17 cellular contexts compared by ENCODE assay signal in genomic region chr17:62787358-62787757, GRCh38. TPM values are rescaled to one million over a fixed set of nuclear protein-coding genes. Genes with fewer than 3 reads are reported as not detected.
"Had no signal": no experiment of that assay in that cellular context is flagged by ENCODE, and none has a peak within 500 bp of the region (broad histone marks: within the 10 kb centered on the region; RNA-seq: fewer than 3 reads in every experiment).

No MANE protein-coding gene starts in this region.

- H2AFZ ChIP-seq: hepatocyte had no signal

- H3K79me2 ChIP-seq: hepatocyte had no signal

- H3K27ac ChIP-seq: hepatocyte, neutrophil, right lobe of liver had no signal

- H3K9me3 ChIP-seq: neutrophil, right lobe of liver had no signal

- DNase-seq: activated CD4-positive, alpha-beta T cell treated with anti-CD3 and anti-CD28 coated beads, Interleukin-2, amount 50 U/mL, for 1 hour; activated naive CD4-positive, alpha-beta T cell; activated naive CD8-positive, alpha-beta T cell treated with anti-CD3 and anti-CD28 coated beads, Interleukin-2, amount 50 U/mL, for 24 hours; left ventricle myocardium superior; mesenchymal stem cell; naive thymus-derived CD8-positive, alpha-beta T cell; right lobe of liver; stimulated activated naive CD8-positive, alpha-beta T cell treated with anti-CD3 and anti-CD28 coated beads, Interleukin-15, amount 100 ng/mL, for 72 hours; T-cell; T-helper 9 cell had no signal

- H3K4me1 ChIP-seq: right lobe of liver had no signal

- FAIRE-seq: colon, endometrium had no signal

- H3K4me3 ChIP-seq: hepatocyte, right lobe of liver had no signal

- H3K4me2 ChIP-seq: hepatocyte had no signal

- H3K4me1 Mint-ChIP-seq: activated naive CD8-positive, alpha-beta T cell treated with anti-CD3 and anti-CD28 coated beads, Interleukin-2, amount 50 U/mL, for 24 hours; naive thymus-derived CD8-positive, alpha-beta T cell; stimulated activated naive CD8-positive, alpha-beta T cell treated with anti-CD3 and anti-CD28 coated beads, Interleukin-15, amount 100 ng/mL, for 72 hours; T-cell had no signal

- H3K27me3 Mint-ChIP-seq: progenitor cell of endocrine pancreas had no signal

- ATAC-seq: activated CD4-positive, CD25-positive, alpha-beta regulatory T cell treated with anti-CD3 and anti-CD28 coated beads, Interleukin-2, amount 50 U/mL, for 24 hours; activated naive CD8-positive, alpha-beta T cell treated with anti-CD3 and anti-CD28 coated beads, Interleukin-2, amount 50 U/mL, for 24 hours; left ventricle myocardium superior; naive thymus-derived CD8-positive, alpha-beta T cell; right lobe of liver; stimulated activated naive CD8-positive, alpha-beta T cell treated with anti-CD3 and anti-CD28 coated beads, Interleukin-15, amount 100 ng/mL, for 72 hours; T-cell had no signal

- H3K36me3 ChIP-seq: neutrophil, right lobe of liver had no signal

- H3K27me3 ChIP-seq: hepatocyte, neutrophil, right lobe of liver had no signal

- H3K27ac Mint-ChIP-seq: activated naive CD8-positive, alpha-beta T cell treated with anti-CD3 and anti-CD28 coated beads, Interleukin-2, amount 50 U/mL, for 24 hours; naive thymus-derived CD8-positive, alpha-beta T cell; progenitor cell of endocrine pancreas; stimulated activated naive CD8-positive, alpha-beta T cell treated with anti-CD3 and anti-CD28 coated beads, Interleukin-15, amount 100 ng/mL, for 72 hours; T-cell had no signal

- H3K4me3 Mint-ChIP-seq: activated naive CD8-positive, alpha-beta T cell treated with anti-CD3 and anti-CD28 coated beads, Interleukin-2, amount 50 U/mL, for 24 hours; naive thymus-derived CD8-positive, alpha-beta T cell; stimulated activated naive CD8-positive, alpha-beta T cell treated with anti-CD3 and anti-CD28 coated beads, Interleukin-15, amount 100 ng/mL, for 72 hours; T-cell had no signal

RNA-seq across cellular contexts. Expression of gene MARCHF10, which starts 20.8 kb away (rescaled TPM):
- total RNA-seq: cardiac septum, hepatocyte, left ventricle myocardium superior, progenitor cell of endocrine pancreas, right lobe of liver had no signal
- polyA plus RNA-seq: hepatocyte had no signal
